In the genomic region with DNA sequence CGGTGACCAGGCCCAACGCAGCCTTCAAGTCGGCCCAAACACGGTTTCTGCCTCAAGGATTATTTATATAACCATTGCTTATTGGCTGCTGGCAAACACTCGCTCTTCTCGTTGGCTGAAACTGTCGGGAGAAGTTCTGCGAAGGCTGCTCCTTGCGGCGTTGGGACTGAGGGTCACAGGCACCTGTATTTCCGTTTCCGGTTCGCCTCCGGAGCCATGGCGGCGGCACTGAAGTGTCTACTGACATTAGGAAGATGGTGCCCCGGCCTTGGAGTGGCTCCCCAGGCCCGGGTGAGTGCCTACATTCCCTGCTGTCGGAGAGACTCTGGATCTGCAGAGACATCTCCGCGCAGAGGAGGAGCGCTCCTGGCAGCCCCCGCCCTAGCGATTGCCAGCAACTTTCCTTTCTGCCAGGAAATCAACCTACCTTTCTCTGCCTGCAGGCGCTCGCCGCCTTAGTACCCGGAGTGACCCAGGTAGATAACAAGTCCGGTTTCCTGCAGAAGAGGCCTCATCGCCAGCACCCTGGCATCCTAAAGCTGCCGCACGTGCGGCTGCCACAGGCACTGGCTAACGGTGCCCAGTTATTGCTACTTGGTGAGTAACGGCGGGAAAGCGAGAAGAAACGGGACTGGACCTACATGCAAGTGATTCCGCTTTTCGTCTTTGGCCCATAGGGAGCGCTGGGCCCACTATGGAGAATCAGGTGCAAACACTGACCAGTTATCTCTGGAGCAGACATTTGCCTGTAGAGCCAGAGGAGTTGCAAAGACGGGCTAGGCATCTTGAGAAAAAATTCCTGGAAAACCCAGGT, we compare ENCODE assay signal across 8 cellular contexts. TPM values are rescaled to one million over a fixed set of nuclear protein-coding genes. Genes with fewer than 3 reads are reported as not detected.
DNase-seq lines count a peak whose midpoint lies in the region; ATAC-seq lines count a peak whose summit lies in the region.

TSS of gene METTL17 (plus strand) at position 194 of the 814 bp plus-strand sequence. CDS start at position 217, 23 bp downstream.

- H3K4me3 Mint-ChIP-seq in activated CD4-positive, alpha-beta T cell treated with anti-CD3 and anti-CD28 coated beads, Interleukin-2, amount 10 ng/mL, durations not matched to agents 7 days and 5 days, result peak within 1 kb of the TSS; percentile 91

- peaks cover 34% of the 10 kb centered on the region for H3K36me3 Mint-ChIP-seq in activated CD4-positive, alpha-beta T cell treated with anti-CD3 and anti-CD28 coated beads, Interleukin-2, amount 10 ng/mL, durations not matched to agents 7 days and 5 days (ENCODE audit: low read depth)

- POLR2A ChIA-PET in activated CD4-positive, alpha-beta T cell treated with anti-CD3 and anti-CD28 coated beads, Interleukin-2, amount 10 ng/mL, durations not matched to agents 7 days and 5 days (lab: Charles Lee), result no interaction called here

- H3K27me3 Mint-ChIP-seq in activated CD4-positive, alpha-beta T cell treated with anti-CD3 and anti-CD28 coated beads, Interleukin-2, amount 10 ng/mL, durations not matched to agents 7 days and 5 days, result no peaks in the 10 kb centered on the region

- H3K4me1 Mint-ChIP-seq in activated CD4-positive, alpha-beta T cell treated with anti-CD3 and anti-CD28 coated beads, Interleukin-2, amount 10 ng/mL, durations not matched to agents 7 days and 5 days, result peaks cover 44% of the 10 kb centered on the region

- ATAC-seq in HG03460 (IDR thresholded peaks at IDR 0.05; ENCODE audit: unreplicated experiment), result peak; percentile 94

- peak within 1 kb of the TSS; percentile 90 for H3K27ac Mint-ChIP-seq in activated CD4-positive, alpha-beta T cell treated with anti-CD3 and anti-CD28 coated beads, Interleukin-2, amount 10 ng/mL, durations not matched to agents 7 days and 5 days

- DNase-seq in C1 segment of cervical spinal cord (lab: John Stamatoyannopoulos, UW) (peak; percentile 14 to 95 (median 85)), GM19240 (ENCODE audit: insufficient read length, low spot score) (peak; percentile 85), NCI-H526 (lab: John Stamatoyannopoulos, UW) (peak; percentile 86 to 94), dedifferentiated amniotic fluid mesenchymal stem cell (ENCODE audit: extremely low spot score) (peak; percentile 99), left kidney (ENCODE audit: low read depth, low spot score) (peak; percentile 98)
- DNase-seq in activated CD4-positive, alpha-beta T cell treated with anti-CD3 and anti-CD28 coated beads, Interleukin-2, amount 10 ng/mL, durations not matched to agents 7 days and 5 days, result peak; percentile 93
- DNase-seq in stimulated activated CD4-positive, alpha-beta T cell treated with anti-CD3 and anti-CD28 coated beads, Interleukin-2, amount 100 ng/mL, for 24 hours, result peak; percentile 88 to 89

- CTCF ChIA-PET in activated CD4-positive, alpha-beta T cell treated with anti-CD3 and anti-CD28 coated beads, Interleukin-2, amount 10 ng/mL, durations not matched to agents 7 days and 5 days (lab: Charles Lee), result interaction anchor here (2.2 kb wide), 1 partner anchor 18 kb away, joined by 15 read pairs; no protein-coding TSS in a partner anchor

- no peaks in the 10 kb centered on the region for H3K9me3 Mint-ChIP-seq in activated CD4-positive, alpha-beta T cell treated with anti-CD3 and anti-CD28 coated beads, Interleukin-2, amount 10 ng/mL, durations not matched to agents 7 days and 5 days

RNA-seq across cellular contexts. Expression of gene METTL17, which starts in this region (rescaled TPM):
- 10 to 100 TPM; 97.4 to 99.6 TPM for total RNA-seq in activated CD4-positive, alpha-beta T cell treated with anti-CD3 and anti-CD28 coated beads, Interleukin-2, amount 10 ng/mL, durations not matched to agents 7 days and 5 days

Comparison
In these comparisons a context has a peak if more than half of its experiments do, and no peak if none do; other contexts are left out.
1. Peak in every context shown above with its lines: DNase-seq and ATAC-seq.